ENCODE assay signal across 1 cellular context in genomic region chr18:31722369-31722957, GRCh38.
TF ChIP-seq lines count a peak whose summit lies in the region.

No MANE protein-coding gene starts in this region.

TF ChIP-seq in K562, 482 proteins besides CTCF, POLR2A, EP300 and RAD21 (continued from another document):
- peak; percentile 54 for TF ChIP-seq SMC3 (conservative IDR thresholded peaks at IDR 0.05; ENCODE audit: insufficient read depth, low read depth, low read length)
